Comparison of ENCODE assay signal across 8 cellular contexts in the genomic region with DNA sequence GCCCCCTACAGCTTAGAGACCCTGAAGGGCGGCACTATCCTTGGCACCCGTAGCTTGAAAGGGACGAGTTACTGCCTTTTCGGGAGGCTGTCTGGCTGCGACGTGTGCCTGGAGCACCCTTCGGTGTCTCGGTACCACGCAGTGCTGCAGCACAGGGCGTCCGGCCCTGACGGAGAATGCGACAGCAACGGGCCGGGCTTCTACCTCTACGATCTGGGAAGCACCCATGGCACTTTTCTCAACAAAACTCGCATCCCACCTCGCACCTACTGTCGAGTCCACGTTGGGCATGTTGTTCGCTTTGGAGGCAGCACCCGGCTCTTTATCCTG. TPM values are rescaled to one million over a fixed set of nuclear protein-coding genes. Genes with fewer than 3 reads are reported as not detected.
DNase-seq lines count a peak whose midpoint lies in the region; ATAC-seq, FAIRE-seq and TF ChIP-seq lines count a peak whose summit lies in the region.

No MANE protein-coding gene starts in this region.

- H3K4me3 ChIP-seq in BE2C (ENCODE audit: low read depth, low read length) (peak overlapping the region; percentile 91), HAP-1 (peak overlapping the region; percentile 77), fibroblast of villous mesenchyme (ENCODE audit: low read depth, low read length) (peak overlapping the region; percentile 98)

- no peaks in the 10 kb centered on the region for H3K9me3 ChIP-seq in BE2C
- no peaks in the 10 kb centered on the region for H3K9me3 ChIP-seq in HAP-1

- in situ Hi-C loops in HAP-1 (cut with MboI; ENCODE audit: low sequenced_read_pairs) = no loop called here

- intact Hi-C loops in sciatic nerve (cut with DNase I) = no loop called here

- ATAC-seq in sciatic nerve (peak; percentile 5), omental fat pad (ENCODE audit: low FRiP score) (no peak)

- FAIRE-seq in RCC 7860 (lab: Jason Lieb, UNC) = no peak

- no peaks in the 10 kb centered on the region for H3K27me3 ChIP-seq in BE2C
- H3K27me3 ChIP-seq in HAP-1 (ENCODE audit: low read depth) = no peaks in the 10 kb centered on the region

- peaks cover 46% of the 10 kb centered on the region for H3K36me3 ChIP-seq in BE2C
- H3K36me3 ChIP-seq in HAP-1 (replicated peaks) = peaks cover 36% of the 10 kb centered on the region

- TF ChIP-seq CTCF in BE2C (IDR thresholded peaks at IDR 0.05; ENCODE audit: low read depth, low read length) (no peak), fibroblast of villous mesenchyme (IDR thresholded peaks at IDR 0.05; ENCODE audit: insufficient read depth, low read depth, low read length) (no peak), omental fat pad (IDR thresholded peaks at IDR 0.05) (no peak)

- peaks cover 3% of the 10 kb centered on the region; the same call in 1 of the 2 replicates for H3K4me1 ChIP-seq in BE2C
- peaks cover 19% of the 10 kb centered on the region for H3K4me1 ChIP-seq in HAP-1

- DNase-seq in BE2C (peak; percentile 17), HAP-1 (ENCODE audit: low spot score in 2 of 2) (no peak), SW480 (ENCODE audit: low spot score) (peak; percentile 13), fibroblast of villous mesenchyme (ENCODE audit: low read depth) (no peak), sciatic nerve (ENCODE audit: low spot score) (no peak), omental fat pad (ENCODE audit: low spot score) (no peak), RCC 7860 (ENCODE audit: low spot score) (no peak), middle frontal gyrus (ENCODE audit: extremely low spot score, low spot score) (no peak)

RNA-seq across cellular contexts. Expression of gene SLC4A1AP, which starts 0.5 kb away (rescaled TPM):
- polyA plus RNA-seq in BE2C (2012; ENCODE audit: insufficient read depth, insufficient read length, low read depth) = 29.2 TPM
- total RNA-seq in fibroblast of villous mesenchyme = 28.7 and 31.1 TPM in 2 replicates
- total RNA-seq in sciatic nerve = 20.7 TPM
- total RNA-seq in omental fat pad = 10 to 100 TPM; 16.1 to 24.1 (median 20.4) TPM

RNA-seq across cellular contexts. Expression of gene SUPT7L, which starts 0.8 kb away (rescaled TPM):
- 49.4 TPM for polyA plus RNA-seq in BE2C (2012; ENCODE audit: insufficient read depth, insufficient read length, low read depth)
- total RNA-seq in fibroblast of villous mesenchyme (36.1 and 38.4 TPM in 2 replicates), sciatic nerve (30.8 TPM), omental fat pad (10 to 100 TPM; 24.9 to 32.9 (median 28.0) TPM)

RNA-seq across cellular contexts. Expression of gene GPN1, which starts 35.4 kb away (rescaled TPM):
- 35.7 TPM for polyA plus RNA-seq in BE2C (2012; ENCODE audit: insufficient read depth, insufficient read length, low read depth)
- total RNA-seq in fibroblast of villous mesenchyme = 34.5 and 35.0 TPM in 2 replicates
- total RNA-seq in sciatic nerve = 17.9 TPM
- 10 to 100 TPM; 21.0 to 32.5 (median 24.9) TPM for total RNA-seq in omental fat pad

RNA-seq across cellular contexts. Expression of gene CCDC121, which starts 35.4 kb away (rescaled TPM):
- polyA plus RNA-seq in BE2C (2012; ENCODE audit: insufficient read depth, insufficient read length, low read depth) = 4.1 TPM
- total RNA-seq in fibroblast of villous mesenchyme = 1.3 and 1.9 TPM in 2 replicates
- 7.6 TPM for total RNA-seq in sciatic nerve
- 1 to 10 TPM; 1.2 to 8.0 (median 3.2) TPM for total RNA-seq in omental fat pad

Comparison
In these comparisons a context has a peak if more than half of its experiments do, and no peak if none do; other contexts are left out.
1. DNase-seq: peak in BE2C (single experiment) and SW480 (single experiment); none in HAP-1 (0 of 2), fibroblast of villous mesenchyme (single experiment), sciatic nerve (single experiment), omental fat pad (single experiment), RCC 7860 (single experiment) and middle frontal gyrus (single experiment).
2. Peak in every context shown above with its lines, with median percentiles within 50 percentile points of each other: H3K4me3 ChIP-seq.